Comparison of ENCODE assay signal across 8 cellular contexts in the genomic region with DNA sequence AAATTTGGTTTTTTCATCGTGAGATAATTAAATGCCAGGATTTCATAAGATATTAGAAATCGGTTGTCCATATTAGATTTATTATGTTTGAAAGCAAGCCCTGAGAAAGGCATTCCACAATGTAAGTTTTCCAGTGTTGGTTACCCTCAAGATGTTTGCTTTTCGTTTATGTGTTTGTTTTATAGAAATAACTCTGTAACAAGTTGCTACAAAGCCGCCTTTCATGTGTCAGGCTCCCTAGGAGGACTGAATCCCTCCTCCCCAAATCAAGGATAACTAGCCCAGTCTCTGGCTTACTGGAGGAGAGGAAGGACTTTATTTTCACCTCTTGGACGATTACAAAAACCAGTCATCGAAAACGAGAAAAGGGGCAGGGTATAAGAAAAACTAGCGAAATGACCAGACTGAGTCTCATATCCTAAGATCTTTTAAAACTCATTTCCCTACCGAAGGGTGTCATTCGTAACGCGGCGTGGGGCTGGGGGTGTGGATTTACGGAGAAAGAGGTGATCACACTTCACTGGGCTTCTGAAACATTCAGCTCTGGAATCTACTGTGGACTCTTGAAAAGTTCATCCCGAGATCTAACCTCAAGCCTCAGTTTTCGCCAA. TPM values are rescaled to one million over a fixed set of nuclear protein-coding genes. Genes with fewer than 3 reads are reported as not detected.
A peak's percentile ranks its signal among the peaks of the same experiment; 100 is the strongest.
DNase-seq lines count a peak whose midpoint lies in the region; ATAC-seq, FAIRE-seq and TF ChIP-seq lines count a peak whose summit lies in the region.

No MANE protein-coding gene starts in this region.

- TF ChIP-seq CTCF in MCF 10A (IDR thresholded peaks at IDR 0.05; ENCODE audit: unreplicated experiment) (no peak), mesothelial cell of epicardium (IDR thresholded peaks at IDR 0.05; ENCODE audit: unreplicated experiment) (no peak), thyroid gland (IDR thresholded peaks at IDR 0.05) (no peak)

- H3K27ac Mint-ChIP-seq in MCF 10A (ENCODE audit: low read depth, unreplicated experiment) (peak overlapping the region; percentile 97), mesothelial cell of epicardium (peak overlapping the region; percentile 98)

- H3K4me3 Mint-ChIP-seq in MCF 10A (ENCODE audit: unreplicated experiment) (peak overlapping the region; percentile 91), mesothelial cell of epicardium (peak overlapping the region; percentile 98)

- TF ChIP-seq POLR2A in thyroid gland (IDR thresholded peaks at IDR 0.05), result no peak
- TF ChIP-seq POLR2A in H54 (IDR thresholded peaks at IDR 0.05; ENCODE audit: low read depth, low read length), result no peak

- H3K27me3 ChIP-seq in BLaER1 treated with 17β-estradiol and CSF1 and Interleukin-3, amounts not matched to agents 10 nM and 100 nM, result no peaks in the 10 kb centered on the region
- H3K27me3 ChIP-seq in thyroid gland, result no peaks in the 10 kb centered on the region

- H3K27ac ChIP-seq in BLaER1 treated with 17β-estradiol and CSF1 and Interleukin-3, amounts not matched to agents 10 nM and 100 nM, result peak overlapping the region; percentile 76 to 95 (median 88)
- H3K27ac ChIP-seq in thyroid gland, result peak overlapping the region; percentile 83 to 95 (median 95)

- WGBS in thyroid gland, 2 donors, result 1 to 2% methylated on average over 16 of the region's 16 CpGs

- peaks cover 6% of the 10 kb centered on the region for H3K4me1 Mint-ChIP-seq in MCF 10A (ENCODE audit: insufficient read depth, unreplicated experiment)
- H3K4me1 Mint-ChIP-seq in mesothelial cell of epicardium, result peaks cover 27% of the 10 kb centered on the region

- H4K20me1 ChIP-seq in BLaER1 treated with 17β-estradiol and CSF1 and Interleukin-3, amounts not matched to agents 10 nM and 100 nM, result peaks cover 0 to 23% (median 5%) of the 10 kb centered on the region in 11 experiments; a peak in 9 of 22 replicates

- TSS peak; percentile 59 for BruUV-seq in MCF 10A (replicated peaks; lab: Mats Ljungman, UMichigan)

- H3K9me3 ChIP-seq in BLaER1 treated with 17β-estradiol and CSF1 and Interleukin-3, amounts not matched to agents 10 nM and 100 nM (replicated peaks in 1 of 11), result peaks cover 0 to 9% (median 7%) of the 10 kb centered on the region in 11 experiments; a peak in 17 of 22 replicates
- H3K9me3 ChIP-seq in thyroid gland, result no peaks in the 10 kb centered on the region

- peak overlapping the region; percentile 81 to 94 (median 85) for H3K4me2 ChIP-seq in BLaER1 treated with 17β-estradiol and CSF1 and Interleukin-3, amounts not matched to agents 10 nM and 100 nM

- H3K9me3 Mint-ChIP-seq in MCF 10A (ENCODE audit: unreplicated experiment), result no peaks in the 10 kb centered on the region
- H3K9me3 Mint-ChIP-seq in mesothelial cell of epicardium, result peaks cover under 1% of the 10 kb centered on the region

- POLR2A ChIA-PET in MCF 10A (lab: Yijun Ruan, JAX), result interaction anchor here (0.7 to 4.6 kb wide), 27 partner anchors 9 to 417 kb away, joined by 3 to 135 read pairs (median 7); a partner anchor contains a TSS

- no peak for DNase-seq in Jurkat, Clone E6-1 (ENCODE audit: low read depth, low spot score)
- DNase-seq in MCF 10A (ENCODE audit: unreplicated experiment), result no peak
- no peak for DNase-seq in mesothelial cell of epicardium (ENCODE audit: low spot score in 2 of 2, unreplicated experiment in 2 of 2)
- peak in 1 of 2 donors; percentile 15 for DNase-seq in thyroid gland
- DNase-seq in NCI-H774 (lab: John Stamatoyannopoulos, UW), result no peak
- DNase-seq in H54 (ENCODE audit: insufficient read length, low spot score), result no peak

- peak overlapping the region; percentile 78 to 94 (median 89) for H3K9ac ChIP-seq in BLaER1 treated with 17β-estradiol and CSF1 and Interleukin-3, amounts not matched to agents 10 nM and 100 nM

- peak; percentile 11 for ATAC-seq in GM19351 (IDR thresholded peaks at IDR 0.05; ENCODE audit: unreplicated experiment)

- intact Hi-C loops in MCF 10A (cut with micrococcal nuclease) (loop anchor here (1.0 kb wide), 1 partner anchor 49 kb away; a partner anchor contains a TSS), thyroid gland (cut with DNase I) (no loop called here)

- H3K4me3 ChIP-seq in BLaER1 treated with 17β-estradiol and CSF1 and Interleukin-3, amounts not matched to agents 10 nM and 100 nM, result peak overlapping the region; percentile 80 to 97 (median 88)
- H3K4me3 ChIP-seq in Jurkat, Clone E6-1 (ENCODE audit: low read length), result peak overlapping the region; percentile 91
- peak overlapping the region; percentile 70 to 93 (median 90) for H3K4me3 ChIP-seq in thyroid gland (replicated peaks in 1 of 3)

- H3K36me3 ChIP-seq in BLaER1 treated with 17β-estradiol and CSF1 and Interleukin-3, amounts not matched to agents 10 nM and 100 nM, result peaks cover 10 to 18% (median 12%) of the 10 kb centered on the region in 11 experiments
- no peaks in the 10 kb centered on the region for H3K36me3 ChIP-seq in thyroid gland

- no peaks in the 10 kb centered on the region for H3K27me3 Mint-ChIP-seq in MCF 10A (ENCODE audit: insufficient read depth, unreplicated experiment)
- no peaks in the 10 kb centered on the region for H3K27me3 Mint-ChIP-seq in mesothelial cell of epicardium (ENCODE audit: low read depth)

- FAIRE-seq in H54 (lab: Jason Lieb, UNC), result no peak

- CTCF ChIA-PET in MCF 10A (lab: Yijun Ruan, JAX), result interaction anchor here (0.7 kb wide), 1 partner anchor 56 kb away, joined by 3 read pairs; no protein-coding TSS in a partner anchor

- H3K36me3 Mint-ChIP-seq in MCF 10A (ENCODE audit: insufficient read depth, unreplicated experiment), result no peaks in the 10 kb centered on the region
- H3K36me3 Mint-ChIP-seq in mesothelial cell of epicardium, result peaks cover 11% of the 10 kb centered on the region

- peaks cover 19 to 69% (median 30%) of the 10 kb centered on the region in 10 experiments for H3K4me1 ChIP-seq in BLaER1 treated with 17β-estradiol and CSF1 and Interleukin-3, amounts not matched to agents 10 nM and 100 nM
- H3K4me1 ChIP-seq in thyroid gland, result peaks cover 31 to 42% of the 10 kb centered on the region in 2 donors

RNA-seq across cellular contexts. Expression of a gene that starts 1.0 kb away (rescaled TPM):
- polyA plus RNA-seq in Jurkat, Clone E6-1 (2012; ENCODE audit: insufficient read depth, insufficient read length), result 8.1 TPM
- total RNA-seq in MCF 10A (2022) (18.5 and 18.6 TPM in 2 replicates), mesothelial cell of epicardium (29.2 to 31.6 TPM (median 31.3 TPM) in 3 replicates), thyroid gland (10 to 100 TPM; 51.5 to 85.6 (median 75.4) TPM)

RNA-seq across cellular contexts. Expression of a gene that starts 1.6 kb away (rescaled TPM):
- 13.0 TPM for polyA plus RNA-seq in Jurkat, Clone E6-1 (2012; ENCODE audit: insufficient read depth, insufficient read length)
- total RNA-seq in MCF 10A (2022) (5.0 and 6.9 TPM in 2 replicates), mesothelial cell of epicardium (5.4 to 6.2 TPM (median 5.6 TPM) in 3 replicates), thyroid gland (10 to 100 TPM; 11.8 to 20.6 (median 16.2) TPM)

RNA-seq across cellular contexts. Expression of a gene that starts 49.2 kb away (rescaled TPM):
- 6.3 TPM for polyA plus RNA-seq in Jurkat, Clone E6-1 (2012; ENCODE audit: insufficient read depth, insufficient read length)
- total RNA-seq in MCF 10A (2022), result 5.2 and 8.3 TPM in 2 replicates
- 13.2 to 14.4 TPM (median 14.0 TPM) in 3 replicates for total RNA-seq in mesothelial cell of epicardium
- 10 to 100 TPM in 1 of 4 donors, 1 to 10 TPM in 3; 5.3 to 16.3 (median 7.8) TPM for total RNA-seq in thyroid gland
